Comparison of ENCODE assay signal across 1 cellular context in the genomic region with DNA sequence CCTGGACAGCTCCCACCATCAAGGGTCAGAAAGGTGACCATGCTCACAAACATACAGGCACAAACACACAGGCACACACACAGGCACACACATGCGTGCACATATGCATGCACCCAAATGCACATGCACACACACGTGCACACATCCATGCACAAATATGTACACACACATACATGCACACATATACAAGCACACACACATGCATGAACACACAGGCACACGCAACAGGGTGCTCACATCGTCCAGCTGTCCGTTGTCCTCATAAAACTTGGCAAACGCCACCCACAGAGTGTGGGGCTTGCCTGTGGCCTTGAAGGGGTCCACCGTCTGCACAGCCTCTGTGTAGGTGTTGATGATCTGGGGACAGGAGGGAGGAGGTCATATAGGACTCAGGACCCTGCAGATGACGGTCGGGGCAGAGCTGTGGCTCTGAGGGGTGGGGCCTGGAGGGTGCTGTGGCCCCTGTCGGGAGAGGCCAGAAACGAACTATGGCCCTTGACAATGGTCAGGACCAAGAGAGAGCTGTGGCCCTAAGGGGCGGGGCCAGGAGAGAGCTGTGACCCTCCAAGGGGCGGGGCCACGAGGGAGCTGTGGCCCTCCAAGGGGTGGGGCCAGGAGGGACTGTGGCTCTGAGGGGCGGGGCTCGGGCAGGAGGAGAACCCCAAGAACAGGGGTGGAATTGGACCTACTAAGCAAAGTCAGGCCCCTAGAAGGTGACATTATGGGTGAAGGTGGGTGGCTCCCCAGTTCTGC.
TF ChIP-seq lines count a peak whose summit lies in the region.

No MANE protein-coding gene starts in this region.

TF ChIP-seq in HEK293, 187 proteins besides CTCF, POLR2A, EP300 and RAD21 (continued from another document):
- TF ChIP-seq, protein P1, sequence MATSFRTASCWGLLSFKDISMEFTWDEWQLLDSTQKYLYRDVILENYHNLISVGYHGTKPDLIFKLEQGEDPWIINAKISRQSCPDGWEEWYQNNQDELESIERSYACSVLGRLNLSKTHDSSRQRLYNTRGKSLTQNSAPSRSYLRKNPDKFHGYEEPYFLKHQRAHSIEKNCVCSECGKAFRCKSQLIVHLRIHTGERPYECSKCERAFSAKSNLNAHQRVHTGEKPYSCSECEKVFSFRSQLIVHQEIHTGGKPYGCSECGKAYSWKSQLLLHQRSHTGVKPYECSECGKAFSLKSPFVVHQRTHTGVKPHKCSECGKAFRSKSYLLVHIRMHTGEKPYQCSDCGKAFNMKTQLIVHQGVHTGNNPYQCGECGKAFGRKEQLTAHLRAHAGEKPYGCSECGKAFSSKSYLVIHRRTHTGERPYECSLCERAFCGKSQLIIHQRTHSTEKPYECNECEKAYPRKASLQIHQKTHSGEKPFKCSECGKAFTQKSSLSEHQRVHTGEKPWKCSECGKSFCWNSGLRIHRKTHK (tag by site-specific recombination; IDR thresholded peaks at IDR 0.05), result no peak
- TF ChIP-seq SP3 (tag by site-specific recombination; IDR thresholded peaks at IDR 0.05), result 0 out of 2 replicates have a peak, but pooled peaks have one; percentile 11
- no peak for TF ChIP-seq FEZF1 (tag by site-specific recombination; IDR thresholded peaks at IDR 0.05)
- TF ChIP-seq ZNF248 (tag by site-specific recombination; IDR thresholded peaks at IDR 0.05), result no peak
- TF ChIP-seq ZNF530 (tag by site-specific recombination; IDR thresholded peaks at IDR 0.05; ENCODE audit: low read depth), result no peak
- TF ChIP-seq, protein P2, sequence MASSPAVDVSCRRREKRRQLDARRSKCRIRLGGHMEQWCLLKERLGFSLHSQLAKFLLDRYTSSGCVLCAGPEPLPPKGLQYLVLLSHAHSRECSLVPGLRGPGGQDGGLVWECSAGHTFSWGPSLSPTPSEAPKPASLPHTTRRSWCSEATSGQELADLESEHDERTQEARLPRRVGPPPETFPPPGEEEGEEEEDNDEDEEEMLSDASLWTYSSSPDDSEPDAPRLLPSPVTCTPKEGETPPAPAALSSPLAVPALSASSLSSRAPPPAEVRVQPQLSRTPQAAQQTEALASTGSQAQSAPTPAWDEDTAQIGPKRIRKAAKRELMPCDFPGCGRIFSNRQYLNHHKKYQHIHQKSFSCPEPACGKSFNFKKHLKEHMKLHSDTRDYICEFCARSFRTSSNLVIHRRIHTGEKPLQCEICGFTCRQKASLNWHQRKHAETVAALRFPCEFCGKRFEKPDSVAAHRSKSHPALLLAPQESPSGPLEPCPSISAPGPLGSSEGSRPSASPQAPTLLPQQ (tag by site-specific recombination; IDR thresholded peaks at IDR 0.05), result no peak
- TF ChIP-seq KLF10 (tag by site-specific recombination; IDR thresholded peaks at IDR 0.05), result no peak
- no peak for TF ChIP-seq ZNF16 (tag by site-specific recombination; IDR thresholded peaks at IDR 0.05; ENCODE audit: low read depth)
- TF ChIP-seq ZNF112 (tag by site-specific recombination; IDR thresholded peaks at IDR 0.05), result no peak
- TF ChIP-seq ZNF670 (tag by site-specific recombination; IDR thresholded peaks at IDR 0.05; ENCODE audit: low read depth), result no peak
TF ChIP-seq in HEK293: peak in this region for 7.
